ENCODE assay signal across 23 cellular contexts in genomic region chr2:178426388-178426787, GRCh38.
"Had no signal": no experiment of that assay in that cellular context is flagged by ENCODE, and none has a peak within 500 bp of the region (broad histone marks: within the 10 kb centered on the region; RNA-seq: fewer than 3 reads in every experiment).

No MANE protein-coding gene starts in this region.

- H3K4me3 ChIP-seq: adrenal gland, tibial nerve, uterus had no signal

- DNase-seq: activated CD4-positive, alpha-beta T cell treated with anti-CD3 and anti-CD28 coated beads, Interleukin-2, amount 50 U/mL, for 4 hours; activated CD4-positive, CD25-positive, alpha-beta regulatory T cell treated with anti-CD3 and anti-CD28 coated beads, Interleukin-2, amount 50 U/mL, for 72 hours; activated naive CD4-positive, alpha-beta T cell treated with anti-CD3 and anti-CD28 coated beads, Interleukin-2, amount 10 ng/mL, durations not matched to agents 7 days and 5 days; activated T-cell treated with anti-CD3 and anti-CD28 coated beads, Interleukin-2, amount 50 U/mL, for 1 hour; adrenal gland; cortex of kidney; effector CD4-positive, alpha-beta T cell; hippocampal formation; left ventricle myocardium superior; mesendoderm; nucleus accumbens; right cardiac atrium; small intestine; stimulated activated CD4-positive, alpha-beta T cell treated with anti-CD3 and anti-CD28 coated beads, Interleukin-4, amount 100 ng/mL, for 24 hours; stimulated activated naive CD4-positive, alpha-beta T cell treated with Interleukin-2 at 50 U/mL for 16 hours; substantia nigra; T-cell; T-helper 9 cell; uterus had no signal

- H3K4me1 ChIP-seq: adrenal gland, tibial nerve, uterus had no signal

- H3K9me3 ChIP-seq: uterus had no signal

- H3K4me1 Mint-ChIP-seq: activated naive CD4-positive, alpha-beta T cell treated with anti-CD3 and anti-CD28 coated beads, Interleukin-2, amount 10 ng/mL, durations not matched to agents 7 days and 5 days; brain; central memory CD8-positive, alpha-beta T cell; nephron; T-cell had no signal

- ATAC-seq: left ventricle myocardium superior, right cardiac atrium, T-cell had no signal

- H3K27ac ChIP-seq: adrenal gland, tibial nerve, uterus had no signal

- H3K4me3 Mint-ChIP-seq: activated naive CD4-positive, alpha-beta T cell treated with anti-CD3 and anti-CD28 coated beads, Interleukin-2, amount 10 ng/mL, durations not matched to agents 7 days and 5 days; brain; central memory CD8-positive, alpha-beta T cell; nephron; T-cell had no signal

- H3K27ac Mint-ChIP-seq: activated naive CD4-positive, alpha-beta T cell treated with anti-CD3 and anti-CD28 coated beads, Interleukin-2, amount 10 ng/mL, durations not matched to agents 7 days and 5 days; brain; nephron; T-cell had no signal

- H3K27me3 ChIP-seq: adrenal gland, tibial nerve, uterus had no signal

- H3K27me3 Mint-ChIP-seq: activated naive CD4-positive, alpha-beta T cell treated with anti-CD3 and anti-CD28 coated beads, Interleukin-2, amount 10 ng/mL, durations not matched to agents 7 days and 5 days; central memory CD8-positive, alpha-beta T cell; T-cell had no signal

- H3K36me3 ChIP-seq: uterus had no signal
